Comparison of ENCODE assay signal across 1 cellular context in the genomic region with DNA sequence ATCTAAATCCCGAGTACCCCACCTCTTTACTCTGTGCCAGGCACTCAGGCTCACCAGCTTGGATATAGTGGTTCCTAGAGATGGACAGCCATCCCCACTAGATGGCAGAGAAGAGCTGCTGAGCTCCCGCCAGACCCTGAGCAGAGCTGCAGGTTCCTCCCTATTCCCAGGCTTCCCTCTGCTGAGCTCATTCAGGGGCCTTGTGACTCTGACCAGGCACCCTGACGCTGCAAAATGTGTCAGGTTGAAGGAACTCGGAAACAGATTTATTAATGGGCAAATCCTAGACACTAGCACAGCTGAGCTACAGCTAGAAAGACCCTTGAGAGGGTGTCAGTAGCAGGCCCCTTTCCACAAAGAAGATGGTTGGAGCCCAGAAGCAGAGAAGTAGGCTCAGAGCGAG.
TF ChIP-seq lines count a peak whose summit lies in the region.

No MANE protein-coding gene starts in this region.

TF ChIP-seq in K562, 482 proteins besides CTCF, POLR2A, EP300 and RAD21 (continued from another document and continues in another):
- TF ChIP-seq, protein P1, sequence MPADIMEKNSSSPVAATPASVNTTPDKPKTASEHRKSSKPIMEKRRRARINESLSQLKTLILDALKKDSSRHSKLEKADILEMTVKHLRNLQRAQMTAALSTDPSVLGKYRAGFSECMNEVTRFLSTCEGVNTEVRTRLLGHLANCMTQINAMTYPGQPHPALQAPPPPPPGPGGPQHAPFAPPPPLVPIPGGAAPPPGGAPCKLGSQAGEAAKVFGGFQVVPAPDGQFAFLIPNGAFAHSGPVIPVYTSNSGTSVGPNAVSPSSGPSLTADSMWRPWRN (IDR thresholded peaks at IDR 0.05; ENCODE audit: low read depth) = no peak
- TF ChIP-seq FOXP1 (CRISPR knock-in tag; IDR thresholded peaks at IDR 0.05) (no peak), KHSRP (IDR thresholded peaks at IDR 0.05) (no peak), CBX8 (IDR thresholded peaks at IDR 0.05; ENCODE audit: borderline replicate concordance, extremely low read depth, low read depth, low read length, poor library complexity, severe bottlenecking) (no peak), ZBTB7A (IDR thresholded peaks at IDR 0.05; ENCODE audit: borderline replicate concordance, control insufficient read depth, low read depth, low read length) (no peak), ZKSCAN8 (CRISPR knock-in tag; IDR thresholded peaks at IDR 0.05) (no peak), TAF15 (IDR thresholded peaks at IDR 0.05; ENCODE audit: low read depth, low read length) (no peak), CBX3 (IDR thresholded peaks at IDR 0.05; ENCODE audit: borderline replicate concordance in 1 of 2, low read length in 2 of 2) (no peak), TEAD4 (IDR thresholded peaks at IDR 0.05; ENCODE audit: low read length) (0 out of 2 replicates have a peak, but pooled peaks have one; percentile 11), TEAD4 (CRISPR knock-in tag; IDR thresholded peaks at IDR 0.05; ENCODE audit: borderline replicate concordance) (no peak), POLR2AphosphoS2 (IDR thresholded peaks at IDR 0.05; ENCODE audit: low read length) (no peak), U2AF1 (optimal IDR thresholded peaks at IDR 0.05; ENCODE audit: low read depth, low read length) (no peak), HEY1 (CRISPR knock-in tag; IDR thresholded peaks at IDR 0.05; ENCODE audit: borderline replicate concordance) (no peak), HNRNPL (IDR thresholded peaks at IDR 0.05; ENCODE audit: low read depth, low read length) (no peak), PHB (CRISPR knock-in tag; IDR thresholded peaks at IDR 0.05) (no peak), YBX1 (IDR thresholded peaks at IDR 0.05) (no peak), PYGO2 (tag; IDR thresholded peaks at IDR 0.05) (no peak), FOXK2 (conservative IDR thresholded peaks at IDR 0.05 in 1 of 2, IDR thresholded peaks at IDR 0.05 in 1 of 2; ENCODE audit: low read depth in 2 of 2) (no peak), ZNF644 (tag; IDR thresholded peaks at IDR 0.05; ENCODE audit: low read depth) (no peak)
- TF ChIP-seq, protein P2, sequence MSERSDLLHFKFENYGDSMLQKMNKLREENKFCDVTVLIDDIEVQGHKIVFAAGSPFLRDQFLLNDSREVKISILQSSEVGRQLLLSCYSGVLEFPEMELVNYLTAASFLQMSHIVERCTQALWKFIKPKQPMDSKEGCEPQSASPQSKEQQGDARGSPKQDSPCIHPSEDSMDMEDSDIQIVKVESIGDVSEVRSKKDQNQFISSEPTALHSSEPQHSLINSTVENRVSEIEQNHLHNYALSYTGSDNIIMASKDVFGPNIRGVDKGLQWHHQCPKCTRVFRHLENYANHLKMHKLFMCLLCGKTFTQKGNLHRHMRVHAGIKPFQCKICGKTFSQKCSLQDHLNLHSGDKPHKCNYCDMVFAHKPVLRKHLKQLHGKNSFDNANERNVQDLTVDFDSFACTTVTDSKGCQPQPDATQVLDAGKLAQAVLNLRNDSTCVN (CRISPR knock-in tag; IDR thresholded peaks at IDR 0.05) = no peak
- TF ChIP-seq, protein P3, sequence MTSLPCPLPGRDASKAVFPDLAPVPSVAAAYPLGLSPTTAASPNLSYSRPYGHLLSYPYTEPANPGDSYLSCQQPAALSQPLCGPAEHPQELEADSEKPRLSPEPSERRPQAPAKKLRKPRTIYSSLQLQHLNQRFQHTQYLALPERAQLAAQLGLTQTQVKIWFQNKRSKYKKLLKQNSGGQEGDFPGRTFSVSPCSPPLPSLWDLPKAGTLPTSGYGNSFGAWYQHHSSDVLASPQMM (CRISPR knock-in tag; IDR thresholded peaks at IDR 0.05) = no peak
- TF ChIP-seq, protein P4, sequence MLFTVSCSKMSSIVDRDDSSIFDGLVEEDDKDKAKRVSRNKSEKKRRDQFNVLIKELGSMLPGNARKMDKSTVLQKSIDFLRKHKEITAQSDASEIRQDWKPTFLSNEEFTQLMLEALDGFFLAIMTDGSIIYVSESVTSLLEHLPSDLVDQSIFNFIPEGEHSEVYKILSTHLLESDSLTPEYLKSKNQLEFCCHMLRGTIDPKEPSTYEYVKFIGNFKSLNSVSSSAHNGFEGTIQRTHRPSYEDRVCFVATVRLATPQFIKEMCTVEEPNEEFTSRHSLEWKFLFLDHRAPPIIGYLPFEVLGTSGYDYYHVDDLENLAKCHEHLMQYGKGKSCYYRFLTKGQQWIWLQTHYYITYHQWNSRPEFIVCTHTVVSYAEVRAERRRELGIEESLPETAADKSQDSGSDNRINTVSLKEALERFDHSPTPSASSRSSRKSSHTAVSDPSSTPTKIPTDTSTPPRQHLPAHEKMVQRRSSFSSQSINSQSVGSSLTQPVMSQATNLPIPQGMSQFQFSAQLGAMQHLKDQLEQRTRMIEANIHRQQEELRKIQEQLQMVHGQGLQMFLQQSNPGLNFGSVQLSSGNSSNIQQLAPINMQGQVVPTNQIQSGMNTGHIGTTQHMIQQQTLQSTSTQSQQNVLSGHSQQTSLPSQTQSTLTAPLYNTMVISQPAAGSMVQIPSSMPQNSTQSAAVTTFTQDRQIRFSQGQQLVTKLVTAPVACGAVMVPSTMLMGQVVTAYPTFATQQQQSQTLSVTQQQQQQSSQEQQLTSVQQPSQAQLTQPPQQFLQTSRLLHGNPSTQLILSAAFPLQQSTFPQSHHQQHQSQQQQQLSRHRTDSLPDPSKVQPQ (CRISPR knock-in tag; IDR thresholded peaks at IDR 0.05; ENCODE audit: borderline replicate concordance) = no peak
- TF ChIP-seq, protein P5, sequence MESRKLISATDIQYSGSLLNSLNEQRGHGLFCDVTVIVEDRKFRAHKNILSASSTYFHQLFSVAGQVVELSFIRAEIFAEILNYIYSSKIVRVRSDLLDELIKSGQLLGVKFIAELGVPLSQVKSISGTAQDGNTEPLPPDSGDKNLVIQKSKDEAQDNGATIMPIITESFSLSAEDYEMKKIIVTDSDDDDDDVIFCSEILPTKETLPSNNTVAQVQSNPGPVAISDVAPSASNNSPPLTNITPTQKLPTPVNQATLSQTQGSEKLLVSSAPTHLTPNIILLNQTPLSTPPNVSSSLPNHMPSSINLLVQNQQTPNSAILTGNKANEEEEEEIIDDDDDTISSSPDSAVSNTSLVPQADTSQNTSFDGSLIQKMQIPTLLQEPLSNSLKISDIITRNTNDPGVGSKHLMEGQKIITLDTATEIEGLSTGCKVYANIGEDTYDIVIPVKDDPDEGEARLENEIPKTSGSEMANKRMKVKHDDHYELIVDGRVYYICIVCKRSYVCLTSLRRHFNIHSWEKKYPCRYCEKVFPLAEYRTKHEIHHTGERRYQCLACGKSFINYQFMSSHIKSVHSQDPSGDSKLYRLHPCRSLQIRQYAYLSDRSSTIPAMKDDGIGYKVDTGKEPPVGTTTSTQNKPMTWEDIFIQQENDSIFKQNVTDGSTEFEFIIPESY (CRISPR knock-in tag; IDR thresholded peaks at IDR 0.05) = no peak
- TF ChIP-seq, protein P6, sequence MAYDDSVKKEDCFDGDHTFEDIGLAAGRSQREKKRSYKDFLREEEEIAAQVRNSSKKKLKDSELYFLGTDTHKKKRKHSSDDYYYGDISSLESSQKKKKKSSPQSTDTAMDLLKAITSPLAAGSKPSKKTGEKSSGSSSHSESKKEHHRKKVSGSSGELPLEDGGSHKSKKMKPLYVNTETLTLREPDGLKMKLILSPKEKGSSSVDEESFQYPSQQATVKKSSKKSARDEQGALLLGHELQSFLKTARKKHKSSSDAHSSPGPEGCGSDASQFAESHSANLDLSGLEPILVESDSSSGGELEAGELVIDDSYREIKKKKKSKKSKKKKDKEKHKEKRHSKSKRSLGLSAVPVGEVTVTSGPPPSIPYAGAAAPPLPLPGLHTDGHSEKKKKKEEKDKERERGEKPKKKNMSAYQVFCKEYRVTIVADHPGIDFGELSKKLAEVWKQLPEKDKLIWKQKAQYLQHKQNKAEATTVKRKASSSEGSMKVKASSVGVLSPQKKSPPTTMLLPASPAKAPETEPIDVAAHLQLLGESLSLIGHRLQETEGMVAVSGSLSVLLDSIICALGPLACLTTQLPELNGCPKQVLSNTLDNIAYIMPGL (CRISPR knock-in tag; IDR thresholded peaks at IDR 0.05) = no peak
- TF ChIP-seq, protein P7, sequence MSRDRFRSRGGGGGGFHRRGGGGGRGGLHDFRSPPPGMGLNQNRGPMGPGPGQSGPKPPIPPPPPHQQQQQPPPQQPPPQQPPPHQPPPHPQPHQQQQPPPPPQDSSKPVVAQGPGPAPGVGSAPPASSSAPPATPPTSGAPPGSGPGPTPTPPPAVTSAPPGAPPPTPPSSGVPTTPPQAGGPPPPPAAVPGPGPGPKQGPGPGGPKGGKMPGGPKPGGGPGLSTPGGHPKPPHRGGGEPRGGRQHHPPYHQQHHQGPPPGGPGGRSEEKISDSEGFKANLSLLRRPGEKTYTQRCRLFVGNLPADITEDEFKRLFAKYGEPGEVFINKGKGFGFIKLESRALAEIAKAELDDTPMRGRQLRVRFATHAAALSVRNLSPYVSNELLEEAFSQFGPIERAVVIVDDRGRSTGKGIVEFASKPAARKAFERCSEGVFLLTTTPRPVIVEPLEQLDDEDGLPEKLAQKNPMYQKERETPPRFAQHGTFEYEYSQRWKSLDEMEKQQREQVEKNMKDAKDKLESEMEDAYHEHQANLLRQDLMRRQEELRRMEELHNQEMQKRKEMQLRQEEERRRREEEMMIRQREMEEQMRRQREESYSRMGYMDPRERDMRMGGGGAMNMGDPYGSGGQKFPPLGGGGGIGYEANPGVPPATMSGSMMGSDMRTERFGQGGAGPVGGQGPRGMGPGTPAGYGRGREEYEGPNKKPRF (IDR thresholded peaks at IDR 0.05; ENCODE audit: low read depth, low read length) = no peak
- TF ChIP-seq, protein P8, sequence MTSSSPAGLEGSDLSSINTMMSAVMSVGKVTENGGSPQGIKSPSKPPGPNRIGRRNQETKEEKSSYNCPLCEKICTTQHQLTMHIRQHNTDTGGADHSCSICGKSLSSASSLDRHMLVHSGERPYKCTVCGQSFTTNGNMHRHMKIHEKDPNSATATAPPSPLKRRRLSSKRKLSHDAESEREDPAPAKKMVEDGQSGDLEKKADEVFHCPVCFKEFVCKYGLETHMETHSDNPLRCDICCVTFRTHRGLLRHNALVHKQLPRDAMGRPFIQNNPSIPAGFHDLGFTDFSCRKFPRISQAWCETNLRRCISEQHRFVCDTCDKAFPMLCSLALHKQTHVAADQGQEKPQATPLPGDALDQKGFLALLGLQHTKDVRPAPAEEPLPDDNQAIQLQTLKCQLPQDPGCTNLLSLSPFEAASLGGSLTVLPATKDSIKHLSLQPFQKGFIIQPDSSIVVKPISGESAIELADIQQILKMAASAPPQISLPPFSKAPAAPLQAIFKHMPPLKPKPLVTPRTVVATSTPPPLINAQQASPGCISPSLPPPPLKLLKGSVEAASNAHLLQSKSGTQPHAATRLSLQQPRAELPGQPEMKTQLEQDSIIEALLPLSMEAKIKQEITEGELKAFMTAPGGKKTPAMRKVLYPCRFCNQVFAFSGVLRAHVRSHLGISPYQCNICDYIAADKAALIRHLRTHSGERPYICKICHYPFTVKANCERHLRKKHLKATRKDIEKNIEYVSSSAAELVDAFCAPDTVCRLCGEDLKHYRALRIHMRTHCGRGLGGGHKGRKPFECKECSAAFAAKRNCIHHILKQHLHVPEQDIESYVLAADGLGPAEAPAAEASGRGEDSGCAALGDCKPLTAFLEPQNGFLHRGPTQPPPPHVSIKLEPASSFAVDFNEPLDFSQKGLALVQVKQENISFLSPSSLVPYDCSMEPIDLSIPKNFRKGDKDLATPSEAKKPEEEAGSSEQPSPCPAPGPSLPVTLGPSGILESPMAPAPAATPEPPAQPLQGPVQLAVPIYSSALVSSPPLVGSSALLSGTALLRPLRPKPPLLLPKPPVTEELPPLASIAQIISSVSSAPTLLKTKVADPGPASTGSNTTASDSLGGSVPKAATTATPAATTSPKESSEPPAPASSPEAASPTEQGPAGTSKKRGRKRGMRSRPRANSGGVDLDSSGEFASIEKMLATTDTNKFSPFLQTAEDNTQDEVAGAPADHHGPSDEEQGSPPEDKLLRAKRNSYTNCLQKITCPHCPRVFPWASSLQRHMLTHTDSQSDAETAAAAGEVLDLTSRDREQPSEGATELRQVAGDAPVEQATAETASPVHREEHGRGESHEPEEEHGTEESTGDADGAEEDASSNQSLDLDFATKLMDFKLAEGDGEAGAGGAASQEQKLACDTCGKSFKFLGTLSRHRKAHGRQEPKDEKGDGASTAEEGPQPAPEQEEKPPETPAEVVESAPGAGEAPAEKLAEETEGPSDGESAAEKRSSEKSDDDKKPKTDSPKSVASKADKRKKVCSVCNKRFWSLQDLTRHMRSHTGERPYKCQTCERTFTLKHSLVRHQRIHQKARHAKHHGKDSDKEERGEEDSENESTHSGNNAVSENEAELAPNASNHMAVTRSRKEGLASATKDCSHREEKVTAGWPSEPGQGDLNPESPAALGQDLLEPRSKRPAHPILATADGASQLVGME (CRISPR knock-in tag; IDR thresholded peaks at IDR 0.05) = no peak
- TF ChIP-seq, protein P9, sequence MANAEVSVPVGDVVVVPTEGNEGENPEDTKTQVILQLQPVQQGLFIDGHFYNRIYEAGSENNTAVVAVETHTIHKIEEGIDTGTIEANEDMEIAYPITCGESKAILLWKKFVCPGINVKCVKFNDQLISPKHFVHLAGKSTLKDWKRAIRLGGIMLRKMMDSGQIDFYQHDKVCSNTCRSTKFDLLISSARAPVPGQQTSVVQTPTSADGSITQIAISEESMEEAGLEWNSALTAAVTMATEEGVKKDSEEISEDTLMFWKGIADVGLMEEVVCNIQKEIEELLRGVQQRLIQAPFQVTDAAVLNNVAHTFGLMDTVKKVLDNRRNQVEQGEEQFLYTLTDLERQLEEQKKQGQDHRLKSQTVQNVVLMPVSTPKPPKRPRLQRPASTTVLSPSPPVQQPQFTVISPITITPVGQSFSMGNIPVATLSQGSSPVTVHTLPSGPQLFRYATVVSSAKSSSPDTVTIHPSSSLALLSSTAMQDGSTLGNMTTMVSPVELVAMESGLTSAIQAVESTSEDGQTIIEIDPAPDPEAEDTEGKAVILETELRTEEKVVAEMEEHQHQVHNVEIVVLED (CRISPR knock-in tag; IDR thresholded peaks at IDR 0.05) = no peak
- TF ChIP-seq, protein P10, sequence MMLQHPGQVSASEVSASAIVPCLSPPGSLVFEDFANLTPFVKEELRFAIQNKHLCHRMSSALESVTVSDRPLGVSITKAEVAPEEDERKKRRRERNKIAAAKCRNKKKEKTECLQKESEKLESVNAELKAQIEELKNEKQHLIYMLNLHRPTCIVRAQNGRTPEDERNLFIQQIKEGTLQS (IDR thresholded peaks at IDR 0.05) = peak; percentile 82
- TF ChIP-seq, protein P10 (CRISPR knock-in tag; conservative IDR thresholded peaks at IDR 0.05) = no peak
